Comparison of ENCODE assay signal across 17 cellular contexts in the genomic region with DNA sequence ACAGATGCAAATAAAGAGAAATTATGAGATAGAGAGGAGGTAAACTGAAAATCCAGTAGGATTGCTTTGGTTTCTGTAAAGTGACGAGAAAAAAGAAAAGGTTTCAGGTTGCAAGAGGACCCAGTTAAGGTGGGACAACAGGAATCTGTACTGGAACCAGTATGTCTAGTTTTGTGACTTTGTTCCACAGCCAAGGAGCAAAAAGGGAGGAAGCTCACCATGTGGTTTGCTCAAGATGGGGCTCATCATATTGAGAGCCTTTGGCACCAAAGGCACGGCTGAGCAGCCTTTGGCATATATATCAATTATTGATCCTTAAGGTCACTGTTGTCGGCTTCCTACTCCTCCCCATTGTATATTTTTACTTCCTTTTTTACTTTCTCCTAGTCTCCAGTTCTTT. TPM values are rescaled to one million over a fixed set of nuclear protein-coding genes. Genes with fewer than 3 reads are reported as not detected.
DNase-seq lines count a peak whose midpoint lies in the region; ATAC-seq, FAIRE-seq and TF ChIP-seq lines count a peak whose summit lies in the region.
"Had no signal": no experiment of that assay in that cellular context is flagged by ENCODE, and none has a peak within 500 bp of the region (broad histone marks: within the 10 kb centered on the region; RNA-seq: fewer than 3 reads in every experiment).

No MANE protein-coding gene starts in this region.

- no peaks in the 10 kb centered on the region for H3K27me3 ChIP-seq in CD4-positive, CD25-positive, alpha-beta regulatory T cell (ENCODE audit: control insufficient read depth, insufficient read depth, low read length)
- no peaks in the 10 kb centered on the region for H3K27me3 ChIP-seq in K562 (ENCODE audit: control insufficient read depth in 2 of 2, insufficient read depth in 2 of 2, low read length in 2 of 2)
- H3K27me3 ChIP-seq: BE2C, breast epithelium, MG63 had no signal

- no peak for TF ChIP-seq RAD21 in K562 (CRISPR knock-in tag; conservative IDR thresholded peaks at IDR 0.05 in 1 of 2, IDR thresholded peaks at IDR 0.05 in 1 of 2)

- WGBS in K562 (ENCODE audit: insufficient coverage, low coverage, missing lambda C conversion rate): 77% methylated on average over 3 of the region's 3 CpGs
- 95 to 97% methylated on average over 2 to 3 of the region's 3 CpGs for WGBS in mesodermal cell (ENCODE audit: insufficient coverage in 2 of 2), 2 experiments

- POLR2A ChIA-PET in K562 (lab: Yijun Ruan, JAX): interaction anchor here (0.6 kb wide), 1 partner anchor 55 kb away, joined by 3 read pairs; no protein-coding TSS in a partner anchor

- in situ Hi-C loops in K562 (cut with MboI): no loop called here
- in situ Hi-C loops in KBM-7 (cut with MboI; ENCODE audit: low pct_unique_long_range_greater_than_20kb, low sequenced_read_pairs): no loop called here

- TF ChIP-seq CTCF in Calu3 (IDR thresholded peaks at IDR 0.05; ENCODE audit: unreplicated experiment): no peak
- TF ChIP-seq CTCF in K562 (IDR thresholded peaks at IDR 0.05 in 2 of 3, conservative IDR thresholded peaks at IDR 0.05 in 1 of 3; ENCODE audit: insufficient read depth in 2 of 3, low read depth in 1 of 3, low read length in 3 of 3): no peak

- H3K27me3 Mint-ChIP-seq in CD4-positive, CD25-positive, alpha-beta regulatory T cell: no peaks in the 10 kb centered on the region
- no peaks in the 10 kb centered on the region for H3K27me3 Mint-ChIP-seq in Calu3 (ENCODE audit: unreplicated experiment)

- peak overlapping the region; percentile 87 for H3K27ac ChIP-seq in CD4-positive, CD25-positive, alpha-beta regulatory T cell (ENCODE audit: insufficient read depth, low read length, poor library complexity, severe bottlenecking)
- H3K27ac ChIP-seq in K562 (ENCODE audit: extremely low read depth, low read depth, low read length) (no peak overlapping the region), mesodermal cell (ENCODE audit: low read depth, low read length, severe bottlenecking) (peak overlapping the region; percentile 72)
- H3K27ac ChIP-seq: lower lobe of right lung had no signal

- CTCF ChIA-PET in Calu3 (lab: Charles Lee): interaction anchor here (0.6 to 1.0 kb wide), 3 partner anchors 14 to 215 kb away, joined by 3 read pairs; no protein-coding TSS in a partner anchor
- CTCF ChIA-PET in K562 (lab: Yijun Ruan, JAX; ENCODE audit: low intra/inter-chr PET ratio): interaction anchor here (0.6 kb wide), 1 partner anchor 76 kb away, joined by 3 read pairs; no protein-coding TSS in a partner anchor

- H3K79me2 ChIP-seq in K562 (ENCODE audit: control insufficient read depth, insufficient read depth, low read length): peaks cover 28% of the 10 kb centered on the region

- peaks cover 9% of the 10 kb centered on the region for H3K36me3 Mint-ChIP-seq in CD4-positive, CD25-positive, alpha-beta regulatory T cell
- H3K36me3 Mint-ChIP-seq in Calu3 (ENCODE audit: insufficient read depth, unreplicated experiment): peaks cover 28% of the 10 kb centered on the region

- H3K36me3 ChIP-seq in CD4-positive, CD25-positive, alpha-beta regulatory T cell (ENCODE audit: control insufficient read depth, insufficient read depth, low read length): no peaks in the 10 kb centered on the region
- H3K36me3 ChIP-seq in K562 (ENCODE audit: control insufficient read depth, insufficient read depth, low read length) (peaks cover 14% of the 10 kb centered on the region; the same call in 2 of the 3 replicates), mesodermal cell (ENCODE audit: control insufficient read depth, insufficient read depth, low read length) (peaks cover 11% of the 10 kb centered on the region)
- H3K36me3 ChIP-seq: BE2C, breast epithelium, lower lobe of right lung had no signal

- H3K4me1 ChIP-seq in CD4-positive, CD25-positive, alpha-beta regulatory T cell (ENCODE audit: control insufficient read depth, insufficient read depth, low read length, poor library complexity, severe bottlenecking): peaks cover 53% of the 10 kb centered on the region
- peaks cover 37 to 38% of the 10 kb centered on the region in 2 experiments for H3K4me1 ChIP-seq in K562 (replicated peaks in 1 of 2; ENCODE audit: control insufficient read depth in 2 of 2, insufficient read depth in 2 of 2, low read length in 2 of 2)
- peaks cover 28% of the 10 kb centered on the region for H3K4me1 ChIP-seq in mesodermal cell (ENCODE audit: control insufficient read depth, insufficient read depth, low read length, poor library complexity, severe bottlenecking)
- H3K4me1 ChIP-seq: BE2C had no signal

- H2AFZ ChIP-seq in K562 (ENCODE audit: low read depth, low read length): peak overlapping the region; percentile 20; the same call in 1 of the 2 replicates

- DNase-seq in CD4-positive, CD25-positive, alpha-beta regulatory T cell: no peak
- DNase-seq in Calu3 (peak; percentile 31), K562 (ENCODE audit: extremely low read depth in 1 of 4, low spot score in 3 of 4) (no peak), KBM-7 (no peak), HTR-8/SVneo (ENCODE audit: insufficient read length, low spot score) (no peak), NCI-H446 (lab: John Stamatoyannopoulos, UW) (no peak), NCI-H2081 treated with DMSO at 0.1 percent for 48 hours (lab: John Stamatoyannopoulos, UW) (no peak)
- DNase-seq: BE2C, lower lobe of right lung, NCI-H2029, NCI-H748 treated with DMSO at 0.1 percent for 48 hours had no signal

- BruUV-seq in Calu3 (replicated peaks; lab: Mats Ljungman, UMichigan) (no TSS peak), K562 (replicated peaks; lab: Mats Ljungman, UMichigan) (no TSS peak)

- H3K9me3 Mint-ChIP-seq in CD4-positive, CD25-positive, alpha-beta regulatory T cell: no peaks in the 10 kb centered on the region
- H3K9me3 Mint-ChIP-seq in Calu3 (ENCODE audit: low read depth, unreplicated experiment): no peaks in the 10 kb centered on the region

- peaks cover 7% of the 10 kb centered on the region for H3K9me1 ChIP-seq in K562 (ENCODE audit: control insufficient read depth, insufficient read depth, low read length)

- TF ChIP-seq POLR2A in K562 (conservative IDR thresholded peaks at IDR 0.05): no peak

- H3K9me3 ChIP-seq in CD4-positive, CD25-positive, alpha-beta regulatory T cell (ENCODE audit: control insufficient read depth in 2 of 2, low read length in 2 of 2): no peaks in the 10 kb centered on the region
- H3K9me3 ChIP-seq in K562 (replicated peaks; ENCODE audit: control insufficient read depth, insufficient read depth, low read depth, low read length) (no peaks in the 10 kb centered on the region), mesodermal cell (ENCODE audit: control insufficient read depth, low read length) (no peaks in the 10 kb centered on the region)
- H3K9me3 ChIP-seq: BE2C, breast epithelium, lower lobe of right lung, MG63 had no signal

- no peak overlapping the region for H3K4me3 ChIP-seq in CD4-positive, CD25-positive, alpha-beta regulatory T cell (ENCODE audit: low read depth, low read length)
- H3K4me3 ChIP-seq in K562 (no peak overlapping the region), mesodermal cell (ENCODE audit: extremely low read depth, insufficient read depth, low read length, poor library complexity, severe bottlenecking) (no peak overlapping the region)
- H3K4me3 ChIP-seq: breast epithelium, lower lobe of right lung, MG63 had no signal

- no peak overlapping the region for H3K9ac ChIP-seq in K562 (ENCODE audit: insufficient read depth in 1 of 2, low read depth in 2 of 2, low read length in 2 of 2)

- H3K4me2 ChIP-seq in K562 (ENCODE audit: insufficient read depth, low read length): no peak overlapping the region

- H3K27ac Mint-ChIP-seq in CD4-positive, CD25-positive, alpha-beta regulatory T cell: peak overlapping the region; percentile 90 to 99 (median 94)
- H3K27ac Mint-ChIP-seq in Calu3 (ENCODE audit: unreplicated experiment): peak overlapping the region; percentile 46

- no peak for ATAC-seq in CD4-positive, CD25-positive, alpha-beta regulatory T cell (ENCODE audit: low read depth in 2 of 2)
- ATAC-seq in K562: no peak
- ATAC-seq: lower lobe of right lung, sciatic nerve had no signal

- no peak for TF ChIP-seq EP300 in K562 (IDR thresholded peaks at IDR 0.05; ENCODE audit: low read length)

- H3K4me3 Mint-ChIP-seq in CD4-positive, CD25-positive, alpha-beta regulatory T cell: peak overlapping the region; percentile 92 to 95 (median 94)
- H3K4me3 Mint-ChIP-seq in Calu3 (ENCODE audit: low read depth, unreplicated experiment): no peak overlapping the region

- intact Hi-C loops in Calu3 (cut with micrococcal nuclease; ENCODE audit: unreplicated experiment): no loop called here
- intact Hi-C loops in K562 (cut with micrococcal nuclease): no loop called here

- peaks cover 15 to 66% (median 32%) of the 10 kb centered on the region in 4 donors for H3K4me1 Mint-ChIP-seq in CD4-positive, CD25-positive, alpha-beta regulatory T cell
- H3K4me1 Mint-ChIP-seq in Calu3 (ENCODE audit: low read depth, unreplicated experiment): peaks cover 43% of the 10 kb centered on the region

- peaks cover 5% of the 10 kb centered on the region; the same call in 1 of the 2 replicates for H4K20me1 ChIP-seq in K562 (replicated peaks; ENCODE audit: control insufficient read depth, insufficient read depth, low read length)

- FAIRE-seq in K562 (lab: Jason Lieb, UNC): no peak
- FAIRE-seq in HTR-8/SVneo (lab: Jason Lieb, UNC): no peak
- FAIRE-seq: H1, TTC549 had no signal

RNA-seq across cellular contexts. Expression of gene ZDHHC18, which starts 1.8 kb away (rescaled TPM):
- total RNA-seq in CD4-positive, CD25-positive, alpha-beta regulatory T cell: 73.6 TPM
- 10 to 100 TPM in 2 of 4 donors, 1 to 10 TPM in 2; 4.4 to 14.8 (median 10.3) TPM for polyA plus RNA-seq in CD4-positive, CD25-positive, alpha-beta regulatory T cell
- total RNA-seq in Calu3 (2022): 21.8 and 25.8 TPM in 2 replicates
- 27.0 and 63.1 TPM in 2 replicates for total RNA-seq in K562 (2011; cell fraction: chromatin; rRNA removed; ENCODE audit: low replicate concordance)
- 34.0 and 36.3 TPM in 2 replicates for total RNA-seq in K562 (2011; cell fraction: nucleolus; rRNA removed)
- 42.0 and 65.9 TPM in 2 replicates for total RNA-seq in K562 (2011; cell fraction: nucleoplasm; rRNA removed)
- total RNA-seq in K562 (2014; rRNA removed): 8.2 and 12.4 TPM in 2 replicates
- 9.5 and 15.5 TPM in 2 replicates for total RNA-seq in K562 (2014; rRNA removed; fragmentation: Illumina TruSeq; extraction: Trizol)
- total RNA-seq in K562 (2015; rRNA removed; fragmentation: Illumina TruSeq; extraction: Trizol): 13.3 and 15.8 TPM in 2 replicates
- 27.4 and 28.9 TPM in 2 replicates for total RNA-seq in K562 (2021)
- polyA plus RNA-seq in K562 (2011; rRNA removed): 31.6 and 51.2 TPM in 2 replicates
- 57.8 and 57.9 TPM in 2 replicates for polyA plus RNA-seq in K562 (2011; cell fraction: cytosol; rRNA removed)
- 92.6 and 97.0 TPM in 2 replicates for polyA plus RNA-seq in K562 (2011; cell fraction: nucleus; rRNA removed)
- polyA plus RNA-seq in K562 (2012): 20.4 and 29.5 TPM in 2 replicates
- polyA plus RNA-seq in K562 (2014; fragmentation: Illumina TruSeq; extraction: Trizol): 31.0 and 35.6 TPM in 2 replicates
- under 1 TPM; 0.42 to 0.45 TPM for polyA plus RNA-seq in K562 (2014; fragmentation: Nextera tagmentation; extraction: Ambion mirVana)
- 23.7 and 27.8 TPM in 2 replicates for polyA plus RNA-seq in K562 (2014; rRNA removed)
- polyA minus RNA-seq in K562 (2011; rRNA and poly(A)+ RNA removed): 22.2 and 27.6 TPM in 2 replicates
- 25.9 and 31.9 TPM in 2 replicates for polyA minus RNA-seq in K562 (2011; cell fraction: cytosol; rRNA and poly(A)+ RNA removed)
- polyA minus RNA-seq in K562 (2011; cell fraction: nucleus; rRNA and poly(A)+ RNA removed): 9.8 and 16.1 TPM in 2 replicates
- 29.2 TPM for polyA plus RNA-seq in mesodermal cell (2013, experiment 1 of 2)
- 32.6 TPM for polyA plus RNA-seq in mesodermal cell (2013, experiment 2 of 2)

RNA-seq across cellular contexts. Expression of gene PIGV, which starts 37.0 kb away (rescaled TPM):
- 8.6 TPM for total RNA-seq in CD4-positive, CD25-positive, alpha-beta regulatory T cell
- polyA plus RNA-seq in CD4-positive, CD25-positive, alpha-beta regulatory T cell: 10 to 100 TPM in 2 of 4 donors, 1 to 10 TPM in 2; 8.3 to 13.2 (median 9.8) TPM
- total RNA-seq in Calu3 (2022) (9.9 and 11.9 TPM in 2 replicates), K562 (2014; rRNA removed) (8.4 and 11.3 TPM in 2 replicates), K562 (2014; rRNA removed; fragmentation: Illumina TruSeq; extraction: Trizol) (11.0 and 11.1 TPM in 2 replicates), K562 (2015; rRNA removed; fragmentation: Illumina TruSeq; extraction: Trizol) (12.0 and 12.2 TPM in 2 replicates), K562 (2021) (11.2 and 14.7 TPM in 2 replicates)
- 20.0 and 33.4 TPM in 2 replicates for total RNA-seq in K562 (2011; cell fraction: chromatin; rRNA removed; ENCODE audit: low replicate concordance)
- total RNA-seq in K562 (2011; cell fraction: nucleolus; rRNA removed): 34.2 and 35.1 TPM in 2 replicates
- 38.2 and 47.9 TPM in 2 replicates for total RNA-seq in K562 (2011; cell fraction: nucleoplasm; rRNA removed)
- polyA plus RNA-seq in K562 (2011; rRNA removed) (21.8 and 25.5 TPM in 2 replicates), K562 (2014; fragmentation: Illumina TruSeq; extraction: Trizol) (10.8 and 12.7 TPM in 2 replicates), K562 (2014; fragmentation: Nextera tagmentation; extraction: Ambion mirVana) (10 to 100 TPM; 11.3 to 11.7 TPM), K562 (2014; rRNA removed) (9.3 and 9.4 TPM in 2 replicates)
- polyA plus RNA-seq in K562 (2011; cell fraction: cytosol; rRNA removed): 27.4 and 41.1 TPM in 2 replicates
- polyA plus RNA-seq in K562 (2011; cell fraction: nucleus; rRNA removed): 33.7 and 36.0 TPM in 2 replicates
- 14.0 and 14.4 TPM in 2 replicates for polyA plus RNA-seq in K562 (2012)
- polyA minus RNA-seq in K562 (2011; rRNA and poly(A)+ RNA removed): 21.7 and 27.4 TPM in 2 replicates
- polyA minus RNA-seq in K562 (2011; cell fraction: cytosol; rRNA and poly(A)+ RNA removed): 8.1 and 9.8 TPM in 2 replicates
- 10.8 and 16.6 TPM in 2 replicates for polyA minus RNA-seq in K562 (2011; cell fraction: nucleus; rRNA and poly(A)+ RNA removed)
- 9.0 TPM for polyA plus RNA-seq in mesodermal cell (2013, experiment 1 of 2)
- 9.2 TPM for polyA plus RNA-seq in mesodermal cell (2013, experiment 2 of 2)

RNA-seq across cellular contexts. Expression of gene SFN, which starts 38.2 kb away (rescaled TPM):
- total RNA-seq in CD4-positive, CD25-positive, alpha-beta regulatory T cell: 1.3 TPM
- polyA plus RNA-seq in CD4-positive, CD25-positive, alpha-beta regulatory T cell: not detected
- total RNA-seq in Calu3 (2022) (74.5 and 103 TPM in 2 replicates), K562 (2014; rRNA removed) (2.2 and 2.7 TPM in 2 replicates), K562 (2014; rRNA removed; fragmentation: Illumina TruSeq; extraction: Trizol) (0.38 and 0.73 TPM in 2 replicates), K562 (2015; rRNA removed; fragmentation: Illumina TruSeq; extraction: Trizol) (2.0 and 3.0 TPM in 2 replicates), K562 (2021) (3.1 and 3.7 TPM in 2 replicates)
- 0.42 and 0.90 TPM in 2 replicates for total RNA-seq in K562 (2011; cell fraction: chromatin; rRNA removed; ENCODE audit: low replicate concordance)
- 0.66 and 1.3 TPM in 2 replicates for total RNA-seq in K562 (2011; cell fraction: nucleolus; rRNA removed)
- total RNA-seq in K562 (2011; cell fraction: nucleoplasm; rRNA removed): 0.37 and 1.5 TPM in 2 replicates
- polyA plus RNA-seq in K562 (2011; rRNA removed) (0.86 and 1.7 TPM in 2 replicates), K562 (2014; fragmentation: Illumina TruSeq; extraction: Trizol) (2.7 and 3.4 TPM in 2 replicates), K562 (2014; fragmentation: Nextera tagmentation; extraction: Ambion mirVana) (under 1 TPM; 0.10 to 0.11 TPM), K562 (2014; rRNA removed) (3.8 and 3.9 TPM in 2 replicates)
- polyA plus RNA-seq in K562 (2011; cell fraction: cytosol; rRNA removed): 1.9 and 2.8 TPM in 2 replicates
- polyA plus RNA-seq in K562 (2011; cell fraction: nucleus; rRNA removed): 0.67 and 0.91 TPM in 2 replicates
- polyA plus RNA-seq in K562 (2012): 1.6 and 4.0 TPM in 2 replicates
- 0.25 and 0.42 TPM in 2 replicates for polyA minus RNA-seq in K562 (2011; rRNA and poly(A)+ RNA removed)
- polyA minus RNA-seq in K562 (2011; cell fraction: cytosol; rRNA and poly(A)+ RNA removed): 2.3 and 3.7 TPM in 2 replicates
- polyA minus RNA-seq in K562 (2011; cell fraction: nucleus; rRNA and poly(A)+ RNA removed): 0.67 and 0.89 TPM in 2 replicates
- polyA plus RNA-seq in mesodermal cell (2013, experiment 1 of 2): 1.3 TPM
- 1.4 TPM for polyA plus RNA-seq in mesodermal cell (2013, experiment 2 of 2)

Comparison
In these comparisons a context has a peak if more than half of its experiments do, and no peak if none do; other contexts are left out.
1. RNA of gene SFN, which starts 38.2 kb away (total RNA-seq): 74.5 to 103 TPM in Calu3; 0.37 to 3.7 TPM in K562 and 1.3 TPM in CD4-positive, CD25-positive, alpha-beta regulatory T cell (single experiment); every median in the first group is over 10 times any median in the second.